In the genomic region with DNA sequence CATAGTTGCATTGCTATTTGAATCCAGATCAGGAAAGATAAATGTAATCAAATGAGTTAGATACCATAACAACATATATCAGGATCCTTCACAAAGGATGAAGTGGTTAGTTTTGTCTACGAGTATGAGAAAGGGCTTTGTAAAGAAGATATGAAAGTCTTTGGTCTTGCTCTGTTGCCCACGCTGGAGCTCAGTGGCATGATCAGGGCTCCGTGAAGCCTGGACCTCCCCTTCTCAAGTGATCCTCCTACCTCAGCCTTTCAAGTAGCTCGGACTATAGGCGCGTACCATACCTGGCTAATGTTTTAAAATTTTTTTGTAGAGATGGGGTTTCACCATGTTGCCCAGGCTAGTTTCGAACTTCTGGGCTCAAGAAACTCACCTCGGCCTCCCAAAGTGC, we compare ENCODE assay signal across 8 cellular contexts. TPM values are rescaled to one million over a fixed set of nuclear protein-coding genes. Genes with fewer than 3 reads are reported as not detected.
DNase-seq lines count a peak whose midpoint lies in the region; ATAC-seq, FAIRE-seq and TF ChIP-seq lines count a peak whose summit lies in the region.

No MANE protein-coding gene starts in this region.

- peaks cover 0 to 17% of the 10 kb centered on the region in 2 experiments; a peak in 1 of 4 replicates for H3K36me3 ChIP-seq in GM12878 (ENCODE audit: control insufficient read depth in 2 of 2, insufficient read depth in 2 of 2, low read length in 1 of 2)
- H3K36me3 ChIP-seq in ovary = no peaks in the 10 kb centered on the region
- H3K36me3 ChIP-seq in left lung = peaks cover 0 to 25% of the 10 kb centered on the region in 2 donors

- H3K27ac ChIP-seq in GM12878 (ENCODE audit: control insufficient read depth, insufficient read depth) (peak overlapping the region; percentile 43), ovary (no peak overlapping the region), left lung (no peak overlapping the region)

- H2AFZ ChIP-seq in GM12878 (ENCODE audit: control insufficient read depth, low read depth, low read length) = no peak overlapping the region

- FAIRE-seq in GM12878 (lab: Jason Lieb, UNC) = peak; percentile 88

- POLR2A ChIA-PET in GM12878 (lab: Charles Lee) = interaction anchor here (0.8 to 1.4 kb wide), 3 partner anchors 147 to 154 kb away, joined by 3 to 4 read pairs (median 3); partner anchors contain the start of gene KLF9

- H3K4me2 ChIP-seq in GM12878 (ENCODE audit: control insufficient read depth, insufficient read depth) = peak overlapping the region; percentile 23

- TF ChIP-seq RAD21 in GM12878 (IDR thresholded peaks at IDR 0.05; ENCODE audit: insufficient read depth, low read depth, low read length) = no peak

- CTCF ChIA-PET in GM12878 (lab: Yijun Ruan, JAX) = interaction anchor here (0.8 to 1.2 kb wide), 3 partner anchors 79 to 342 kb away, joined by 3 to 4 read pairs (median 4); no protein-coding TSS in a partner anchor

- 32% methylated on average over 8 of the region's 8 CpGs for WGBS in GM12878 (ENCODE audit: insufficient coverage, insufficient replicate concordance, low lambda C conversion rate, missing lambda C conversion rate)
- 83 to 84% (median 84%) methylated on average over 8 of the region's 8 CpGs for WGBS in ovary, 3 donors

- H4K20me1 ChIP-seq in GM12878 (ENCODE audit: control insufficient read depth, insufficient read depth) = no peaks in the 10 kb centered on the region

- TF ChIP-seq POLR2A in GM12878 (IDR thresholded peaks at IDR 0.05; ENCODE audit: low read depth, low read length) = no peak
- no peak for TF ChIP-seq POLR2A in ovary (IDR thresholded peaks at IDR 0.05)

- RAD21 ChIA-PET in GM12878 (lab: Charles Lee; ENCODE audit: unreplicated experiment) = interaction anchor here (0.9 to 1.1 kb wide), 2 partner anchors 150 to 342 kb away, joined by 3 read pairs; no protein-coding TSS in a partner anchor

- no peak overlapping the region for H3K9ac ChIP-seq in GM12878 (ENCODE audit: control insufficient read depth, insufficient read depth, low read length)

- H3K4me3 ChIP-seq in GM12878 = peak overlapping the region; percentile 85
- peak overlapping the region; percentile 61 for H3K4me3 ChIP-seq in ovary
- H3K4me3 ChIP-seq in left lung = peak overlapping the region in 1 of 2 donors; percentile 67

- peaks cover 54% of the 10 kb centered on the region for H3K79me2 ChIP-seq in GM12878 (ENCODE audit: control insufficient read depth, insufficient read depth, low read length)

- DNase-seq in GM12878 (ENCODE audit: low read depth, low spot score) = peak; percentile 36
- no peak for DNase-seq in ovary
- DNase-seq in DMS79 treated with DMSO at 0.1 percent for 48 hours (lab: John Stamatoyannopoulos, UW) = no peak
- no peak for DNase-seq in left lung
- DNase-seq in putamen (ENCODE audit: low spot score) = no peak
- DNase-seq in NCI-H2196 (lab: John Stamatoyannopoulos, UW; ENCODE audit: unreplicated experiment) = no peak

- no peaks in the 10 kb centered on the region for H3K27me3 ChIP-seq in GM12878 (replicated peaks in 1 of 2; ENCODE audit: control insufficient read depth in 2 of 2, insufficient read depth in 2 of 2, low read length in 1 of 2)
- H3K27me3 ChIP-seq in ovary = no peaks in the 10 kb centered on the region
- H3K27me3 ChIP-seq in left lung = no peaks in the 10 kb centered on the region

- in situ Hi-C loops in GM12878 (cut with MboI) = loop anchor here (5.0 to 25.0 kb wide), 3 partner anchors 157 to 1652 kb away; partner anchors contain the start of genes ABHD17B, C9orf85 and PTAR1

- ATAC-seq in GM18520 (IDR thresholded peaks at IDR 0.05; ENCODE audit: unreplicated experiment) (peak; percentile 12), HG02623 (IDR thresholded peaks at IDR 0.05; ENCODE audit: unreplicated experiment) (peak; percentile 17), GM12878 (peak; percentile 61), left lung (no peak)

- intact Hi-C loops in GM12878 (cut with micrococcal nuclease; ENCODE audit: unreplicated experiment) (loop anchor here (5.0 kb wide), 3 partner anchors 37 to 503 kb away; partner anchors contain the start of gene KLF9), ovary (cut with DNase I) (loop anchor here in 1 of 4 donors (5.0 kb wide), 1 partner anchor 352 kb away; no protein-coding TSS in a partner anchor), left lung (cut with DNase I) (loop anchor here in 1 of 2 donors (10.0 kb wide), 1 partner anchor 64 kb away; no protein-coding TSS in a partner anchor)

- TF ChIP-seq EP300 in GM12878 (IDR thresholded peaks at IDR 0.05; ENCODE audit: borderline replicate concordance in 1 of 2, control insufficient read depth in 1 of 2, low read depth in 2 of 2, low read length in 2 of 2) (no peak), ovary (IDR thresholded peaks at IDR 0.05) (no peak)

- SMC1A ChIA-PET in GM12878 (lab: Charles Lee; ENCODE audit: uncharacterized antibody, unreplicated experiment) = interaction anchor here (0.7 to 1.6 kb wide), 5 partner anchors 12 to 146 kb away, joined by 3 to 4 read pairs (median 3); no protein-coding TSS in a partner anchor

- peaks cover 14% of the 10 kb centered on the region for H3K4me1 ChIP-seq in GM12878 (ENCODE audit: control insufficient read depth, insufficient read depth, low read length)
- peaks cover 25% of the 10 kb centered on the region for H3K4me1 ChIP-seq in ovary (ENCODE audit: insufficient read depth)
- peaks cover 26 to 59% of the 10 kb centered on the region in 2 donors for H3K4me1 ChIP-seq in left lung

- no peak for TF ChIP-seq CTCF in GM12878 (IDR thresholded peaks at IDR 0.05 in 2 of 3, conservative IDR thresholded peaks at IDR 0.05 in 1 of 3; ENCODE audit: control insufficient read depth in 2 of 3, extremely low read depth in 1 of 3, insufficient read depth in 1 of 3, low read depth in 3 of 3, low read length in 3 of 3)
- TF ChIP-seq CTCF in ovary (IDR thresholded peaks at IDR 0.05) = no peak
- TF ChIP-seq CTCF in left lung (IDR thresholded peaks at IDR 0.05) = no peak

- H3K9me3 ChIP-seq in GM12878 (replicated peaks; ENCODE audit: control insufficient read depth, insufficient read depth, low read length) (no peaks in the 10 kb centered on the region; the same call in 2 of the 3 replicates), ovary (no peaks in the 10 kb centered on the region), left lung (no peaks in the 10 kb centered on the region)

- BruUV-seq in GM12878 (replicated peaks; lab: Mats Ljungman, UMichigan) = no TSS peak

TF ChIP-seq in GM12878, 131 proteins besides CTCF, POLR2A, EP300 and RAD21:
- TF ChIP-seq SP1 (IDR thresholded peaks at IDR 0.05; ENCODE audit: low read depth, low read length) = no peak
- no peak for TF ChIP-seq NKRF (conservative IDR thresholded peaks at IDR 0.05)
- peak; percentile 95 for TF ChIP-seq PAX5 (IDR thresholded peaks at IDR 0.05; ENCODE audit: borderline replicate concordance, low read depth, low read length)
- peak; percentile 17; the same call in 1 of the 2 replicates for TF ChIP-seq RUNX3 (IDR thresholded peaks at IDR 0.05; ENCODE audit: low read length)
- TF ChIP-seq ZNF622 (IDR thresholded peaks at IDR 0.05) = no peak

RNA-seq across cellular contexts. Expression of gene SMC5, which starts 1.8 kb away (rescaled TPM):
- total RNA-seq in GM12878 (2013; cell fraction: nucleolus; rRNA removed) = 63.3 and 78.4 TPM in 2 replicates
- total RNA-seq in GM12878 (2014; rRNA removed) (27.1 and 30.6 TPM in 2 replicates), GM12878 (2014; rRNA removed; fragmentation: Illumina TruSeq; extraction: Trizol) (47.1 and 49.2 TPM in 2 replicates), GM12878 (2021) (21.1 and 21.7 TPM in 2 replicates), ovary (10 to 100 TPM; 32.4 to 55.8 (median 52.6) TPM), left lung (10 to 100 TPM; 25.5 to 28.7 TPM)
- polyA plus RNA-seq in GM12878 (2011; ENCODE audit: low read depth) = 8.7 TPM
- polyA plus RNA-seq in GM12878 (2011; rRNA removed) (25.0 and 48.2 TPM in 2 replicates), GM12878 (2014; fragmentation: Illumina TruSeq; extraction: Trizol) (38.7 and 53.9 TPM in 2 replicates), GM12878 (2014; fragmentation: Nextera tagmentation; extraction: Ambion mirVana) (1 to 10 TPM; 6.5 to 7.2 TPM), GM12878 (2014; rRNA removed) (19.8 and 22.5 TPM in 2 replicates), GM12878 (2016; fragmentation: Nextera tagmentation; extraction: Ambion mirVana) (10 to 100 TPM; 16.4 to 23.3 TPM), ovary (10 to 100 TPM; 19.5 to 27.3 TPM)
- polyA plus RNA-seq in GM12878 (2011; cell fraction: cytosol; rRNA removed) = 6.8 and 7.5 TPM in 2 replicates
- polyA plus RNA-seq in GM12878 (2011; cell fraction: nucleus; rRNA removed) = 16.7 and 31.1 TPM in 2 replicates
- 15.6 and 17.3 TPM in 2 replicates for polyA plus RNA-seq in GM12878 (2012)
- polyA minus RNA-seq in GM12878 (2011; rRNA and poly(A)+ RNA removed) = 11.3 and 13.8 TPM in 2 replicates
- 7.2 and 15.9 TPM in 2 replicates for polyA minus RNA-seq in GM12878 (2011; cell fraction: cytosol; rRNA and poly(A)+ RNA removed)
- 17.5 and 24.8 TPM in 2 replicates for polyA minus RNA-seq in GM12878 (2011; cell fraction: nucleus; rRNA and poly(A)+ RNA removed)
